Comparison of ENCODE assay signal across 15 cellular contexts in the genomic region with DNA sequence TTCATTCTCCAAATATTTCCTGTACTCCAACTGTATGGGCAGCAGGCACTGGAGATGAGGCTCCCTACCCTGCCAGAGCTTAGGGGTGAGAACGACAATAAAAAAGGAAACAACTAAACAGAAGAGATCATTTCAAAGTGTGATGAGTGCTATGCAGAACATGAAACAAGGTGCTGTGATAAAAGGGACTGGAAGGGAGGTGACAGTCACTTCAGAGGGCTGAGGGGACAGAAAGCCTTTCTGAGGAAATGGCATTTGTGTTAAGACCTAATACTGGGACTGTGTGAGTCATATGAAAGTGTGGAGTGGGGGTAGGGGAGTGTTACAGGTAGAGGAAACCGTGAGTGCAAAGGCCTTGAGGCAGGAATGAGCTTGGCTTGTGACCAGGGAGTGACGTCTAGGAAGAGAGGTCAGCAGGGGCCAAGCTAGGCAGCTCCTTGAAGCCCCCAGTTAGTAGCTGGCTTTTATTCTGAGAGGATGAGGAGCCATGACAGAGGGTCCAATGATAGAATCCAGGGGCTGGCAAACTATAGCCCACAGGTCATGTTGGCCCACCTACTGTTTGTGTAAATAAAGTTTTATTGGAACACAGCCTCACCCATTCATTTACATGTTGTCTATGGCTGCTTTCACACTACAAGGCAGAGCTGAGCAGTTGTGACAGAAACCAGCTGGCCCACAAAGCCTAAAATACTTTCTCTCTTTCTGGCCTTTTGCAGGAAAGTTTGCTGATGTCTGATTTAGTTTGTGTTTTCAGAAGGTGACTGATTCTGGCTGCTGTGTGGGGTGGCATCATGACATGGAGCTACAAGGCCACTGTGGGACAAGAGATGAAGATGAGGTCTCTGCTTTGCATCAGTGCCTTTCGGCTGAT. TPM values are rescaled to one million over a fixed set of nuclear protein-coding genes. Genes with fewer than 3 reads are reported as not detected.
A peak's percentile ranks its signal among the peaks of the same experiment; 100 is the strongest.
DNase-seq lines count a peak whose midpoint lies in the region; ATAC-seq and TF ChIP-seq lines count a peak whose summit lies in the region.
"Had no signal": no experiment of that assay in that cellular context is flagged by ENCODE, and none has a peak within 500 bp of the region (broad histone marks: within the 10 kb centered on the region; RNA-seq: fewer than 3 reads in every experiment).

No MANE protein-coding gene starts in this region.

- no peak overlapping the region for H3K23ac ChIP-seq in mesendoderm (ENCODE audit: low read length)

- DNase-seq in activated naive CD8-positive, alpha-beta T cell treated with anti-CD3 and anti-CD28 coated beads, Interleukin-2, amount 50 U/mL, for 24 hours: no peak
- no peak for DNase-seq in activated naive CD8-positive, alpha-beta T cell treated with anti-CD3 and anti-CD28 coated beads for 36 hours
- DNase-seq in mesendoderm (peak; percentile 51), upper lobe of right lung (no peak), nucleus accumbens (lab: John Stamatoyannopoulos, UW) (no peak), spleen (no peak)
- DNase-seq: activated CD4-positive, alpha-beta T cell treated with anti-CD3 and anti-CD28 coated beads, Interleukin-2, amount 10 ng/mL, durations not matched to agents 7 days and 5 days; activated naive CD4-positive, alpha-beta T cell treated with anti-CD3 and anti-CD28 coated beads, Interleukin-2, amount 10 ng/mL, durations not matched to agents 7 days and 5 days; NCI-H187 had no signal

- H3K9me3 Mint-ChIP-seq in activated naive CD8-positive, alpha-beta T cell treated with anti-CD3 and anti-CD28 coated beads, Interleukin-2, amount 50 U/mL, for 24 hours: peaks cover 9% of the 10 kb centered on the region
- H3K9me3 Mint-ChIP-seq in activated naive CD8-positive, alpha-beta T cell treated with anti-CD3 and anti-CD28 coated beads for 36 hours: peaks cover 3% of the 10 kb centered on the region

- TF ChIP-seq CTCF in upper lobe of right lung (IDR thresholded peaks at IDR 0.05): no peak
- TF ChIP-seq CTCF in spleen (IDR thresholded peaks at IDR 0.05 in 8 of 11, conservative IDR thresholded peaks at IDR 0.05 in 3 of 11): no peak

- no peaks in the 10 kb centered on the region for H3K36me3 ChIP-seq in esophagus (ENCODE audit: control insufficient read depth in 2 of 2, insufficient read depth in 2 of 2, low read length in 1 of 2)
- H3K36me3 ChIP-seq in mesendoderm (ENCODE audit: control insufficient read depth, insufficient read depth, low read length): no peaks in the 10 kb centered on the region
- H3K36me3 ChIP-seq in upper lobe of right lung: no peaks in the 10 kb centered on the region
- no peaks in the 10 kb centered on the region for H3K36me3 ChIP-seq in spleen

- H3K56ac ChIP-seq in mesendoderm (ENCODE audit: low read length): no peak overlapping the region

- H2BK5ac ChIP-seq in mesendoderm (ENCODE audit: low read length): no peak overlapping the region

- H4K8ac ChIP-seq in mesendoderm (ENCODE audit: low read depth, low read length): no peak overlapping the region

- no peak overlapping the region for H2BK15ac ChIP-seq in mesendoderm (replicated peaks; ENCODE audit: low read depth)

- H3K79me1 ChIP-seq in mesendoderm (ENCODE audit: low read length): no peaks in the 10 kb centered on the region

- H3K27ac ChIP-seq in esophagus (ENCODE audit: low read depth in 2 of 2, low read length in 1 of 2): peak overlapping the region; percentile 86 to 95
- no peak overlapping the region for H3K27ac ChIP-seq in mesendoderm (ENCODE audit: low read depth, low read length)
- H3K27ac ChIP-seq in upper lobe of right lung: peak overlapping the region; percentile 68
- H3K27ac ChIP-seq in spleen: peak overlapping the region in 3 of 8 donors; percentile 11 to 66 (median 57)

- intact Hi-C loops in upper lobe of right lung (cut with DNase I) (no loop called here), spleen (cut with DNase I; ENCODE audit: low total_unique reads) (no loop called here)

- peaks cover 18% of the 10 kb centered on the region for H3K27me3 Mint-ChIP-seq in activated naive CD8-positive, alpha-beta T cell treated with anti-CD3 and anti-CD28 coated beads, Interleukin-2, amount 50 U/mL, for 24 hours
- H3K27me3 Mint-ChIP-seq in activated naive CD8-positive, alpha-beta T cell treated with anti-CD3 and anti-CD28 coated beads for 36 hours: peaks cover 35% of the 10 kb centered on the region

- peaks cover 2% of the 10 kb centered on the region for H3K36me3 Mint-ChIP-seq in activated naive CD8-positive, alpha-beta T cell treated with anti-CD3 and anti-CD28 coated beads, Interleukin-2, amount 50 U/mL, for 24 hours (ENCODE audit: low read depth)
- peaks cover 6% of the 10 kb centered on the region for H3K36me3 Mint-ChIP-seq in activated naive CD8-positive, alpha-beta T cell treated with anti-CD3 and anti-CD28 coated beads for 36 hours

- H3K18ac ChIP-seq in mesendoderm (ENCODE audit: low read length): no peak overlapping the region

- no peak overlapping the region for H3K4me3 ChIP-seq in esophagus (ENCODE audit: low read depth in 1 of 2, low read length in 2 of 2)
- H3K4me3 ChIP-seq in mesendoderm (ENCODE audit: low read length): no peak overlapping the region
- H3K4me3 ChIP-seq in upper lobe of right lung: no peak overlapping the region
- no peak overlapping the region for H3K4me3 ChIP-seq in spleen
- H3K4me3 ChIP-seq: smooth muscle cell had no signal

- TF ChIP-seq POLR2A in spleen (IDR thresholded peaks at IDR 0.05): no peak

- 42 to 43% methylated on average over 4 of the region's 4 CpGs for WGBS in esophagus, 2 donors
- no CpG with 5 or more reads among the region's 4 CpGs for WGBS in mesendoderm (ENCODE audit: extremely low coverage, insufficient coverage, low lambda C conversion rate)
- WGBS in spleen, 5 donors: 53 to 68% (median 65%) methylated on average over 4 of the region's 4 CpGs

- no peak overlapping the region for H3K4me2 ChIP-seq in mesendoderm (ENCODE audit: low read length)
- H3K4me2 ChIP-seq: smooth muscle cell had no signal

- H4K5ac ChIP-seq in mesendoderm (ENCODE audit: low read length): no peak overlapping the region

- H3K4me1 ChIP-seq in esophagus (ENCODE audit: control insufficient read depth in 2 of 2, insufficient read depth in 2 of 2, low read length in 1 of 2): peaks cover 4 to 8% of the 10 kb centered on the region in 2 donors
- no peaks in the 10 kb centered on the region for H3K4me1 ChIP-seq in mesendoderm (ENCODE audit: control insufficient read depth, low read depth, low read length)
- H3K4me1 ChIP-seq in upper lobe of right lung: peaks cover 19% of the 10 kb centered on the region
- H3K4me1 ChIP-seq in spleen: peaks cover 0 to 18% (median 9%) of the 10 kb centered on the region in 6 donors

- no peaks in the 10 kb centered on the region for H3K79me2 ChIP-seq in mesendoderm (ENCODE audit: control insufficient read depth, insufficient read depth, low read length)

- no peak overlapping the region for H2AK5ac ChIP-seq in mesendoderm (ENCODE audit: low read length)

- no peak overlapping the region for H3K4me3 Mint-ChIP-seq in activated naive CD8-positive, alpha-beta T cell treated with anti-CD3 and anti-CD28 coated beads, Interleukin-2, amount 50 U/mL, for 24 hours
- H3K4me3 Mint-ChIP-seq in activated naive CD8-positive, alpha-beta T cell treated with anti-CD3 and anti-CD28 coated beads for 36 hours: no peak overlapping the region
- H3K4me3 Mint-ChIP-seq: activated CD4-positive, alpha-beta T cell treated with anti-CD3 and anti-CD28 coated beads, Interleukin-2, amount 10 ng/mL, durations not matched to agents 7 days and 5 days; activated naive CD4-positive, alpha-beta T cell treated with anti-CD3 and anti-CD28 coated beads, Interleukin-2, amount 10 ng/mL, durations not matched to agents 7 days and 5 days; central memory CD8-positive, alpha-beta T cell; natural killer cell treated with Interleukin-12 subunit alpha and Interleukin-12 subunit beta and Interleukin-15 and Interleukin-18, amount 100 ng/mL, for 72 hours; T-helper 1 cell treated with Interleukin-12 subunit alpha and Interleukin-12 subunit beta and Interleukin-4 antibody, amounts not matched to agents 30 μg/mL and 1 μg/mL, for 36 hours had no signal

- H3K4me1 Mint-ChIP-seq in activated naive CD8-positive, alpha-beta T cell treated with anti-CD3 and anti-CD28 coated beads, Interleukin-2, amount 50 U/mL, for 24 hours: peaks cover 7% of the 10 kb centered on the region
- peaks cover 8% of the 10 kb centered on the region for H3K4me1 Mint-ChIP-seq in activated naive CD8-positive, alpha-beta T cell treated with anti-CD3 and anti-CD28 coated beads for 36 hours
- H3K4me1 Mint-ChIP-seq: central memory CD8-positive, alpha-beta T cell had no signal

- no peak overlapping the region for H2BK120ac ChIP-seq in mesendoderm (ENCODE audit: low read depth, low read length)

- no peak overlapping the region for H3K27ac Mint-ChIP-seq in activated naive CD8-positive, alpha-beta T cell treated with anti-CD3 and anti-CD28 coated beads, Interleukin-2, amount 50 U/mL, for 24 hours
- H3K27ac Mint-ChIP-seq in activated naive CD8-positive, alpha-beta T cell treated with anti-CD3 and anti-CD28 coated beads for 36 hours: no peak overlapping the region
- H3K27ac Mint-ChIP-seq: activated CD4-positive, alpha-beta T cell treated with anti-CD3 and anti-CD28 coated beads, Interleukin-2, amount 10 ng/mL, durations not matched to agents 7 days and 5 days; activated naive CD4-positive, alpha-beta T cell treated with anti-CD3 and anti-CD28 coated beads, Interleukin-2, amount 10 ng/mL, durations not matched to agents 7 days and 5 days; natural killer cell treated with Interleukin-12 subunit alpha and Interleukin-12 subunit beta and Interleukin-15 and Interleukin-18, amount 100 ng/mL, for 72 hours; T-helper 1 cell treated with Interleukin-12 subunit alpha and Interleukin-12 subunit beta and Interleukin-4 antibody, amounts not matched to agents 30 μg/mL and 1 μg/mL, for 36 hours had no signal

- ATAC-seq in activated naive CD8-positive, alpha-beta T cell treated with anti-CD3 and anti-CD28 coated beads, Interleukin-2, amount 50 U/mL, for 24 hours: peak; percentile 66
- ATAC-seq in upper lobe of right lung (peak; percentile 32), GM21786 (IDR thresholded peaks at IDR 0.05; ENCODE audit: unreplicated experiment) (no peak)
- ATAC-seq: natural killer cell treated with Interleukin-12 subunit alpha and Interleukin-12 subunit beta and Interleukin-15 and Interleukin-18, amount 100 ng/mL, for 72 hours had no signal

- H3K9ac ChIP-seq in mesendoderm (ENCODE audit: low read length): no peak overlapping the region

- H3K9me3 ChIP-seq in esophagus (ENCODE audit: control insufficient read depth in 2 of 2, insufficient read depth in 1 of 2, low read depth in 1 of 2, low read length in 1 of 2): no peaks in the 10 kb centered on the region
- peaks cover 3% of the 10 kb centered on the region for H3K9me3 ChIP-seq in upper lobe of right lung
- peaks cover 0 to 14% (median 8%) of the 10 kb centered on the region in 8 donors for H3K9me3 ChIP-seq in spleen

- H3K4ac ChIP-seq in mesendoderm (ENCODE audit: low read depth, low read length): no peak overlapping the region

- H3K27me3 ChIP-seq in esophagus (ENCODE audit: control insufficient read depth in 1 of 2, insufficient read depth in 2 of 2, low read length in 2 of 2): no peaks in the 10 kb centered on the region
- no peaks in the 10 kb centered on the region for H3K27me3 ChIP-seq in mesendoderm (ENCODE audit: insufficient read depth, low read length, poor library complexity)
- no peaks in the 10 kb centered on the region for H3K27me3 ChIP-seq in upper lobe of right lung
- peaks cover 0 to 16% (median 0%) of the 10 kb centered on the region in 7 donors for H3K27me3 ChIP-seq in spleen (replicated peaks in 1 of 7)

RNA-seq across cellular contexts. Expression of gene LSM3, which starts 56.6 kb away (rescaled TPM):
- total RNA-seq in activated naive CD8-positive, alpha-beta T cell treated with anti-CD3 and anti-CD28 coated beads for 36 hours: 10 to 100 TPM; 26.3 to 27.2 TPM
- polyA plus RNA-seq in esophagus: 10 to 100 TPM in 1 of 2 donors, 1 to 10 TPM in 1; 5.3 to 10.8 TPM
- polyA plus RNA-seq in mesendoderm (2013, experiment 1 of 2): 50.3 TPM
- polyA plus RNA-seq in mesendoderm (2013, experiment 2 of 2): 49.8 TPM
- 8.8 TPM for total RNA-seq in upper lobe of right lung
- total RNA-seq in spleen: 10 to 100 TPM in 2 of 7 donors, 1 to 10 TPM in 5; 7.5 to 13.2 (median 9.4) TPM
- 10 to 100 TPM in 2 of 3 donors, 1 to 10 TPM in 1; 9.8 to 15.8 (median 14.4) TPM for polyA plus RNA-seq in spleen

RNA-seq across cellular contexts. Expression of gene XPC, which starts 56.8 kb away (rescaled TPM):
- 10 to 100 TPM; 19.8 to 25.4 TPM for total RNA-seq in activated naive CD8-positive, alpha-beta T cell treated with anti-CD3 and anti-CD28 coated beads for 36 hours
- polyA plus RNA-seq in esophagus (10 to 100 TPM; 12.1 to 12.6 TPM), spleen (10 to 100 TPM; 16.1 to 25.0 (median 23.2) TPM)
- polyA plus RNA-seq in mesendoderm (2013, experiment 1 of 2): 12.8 TPM
- polyA plus RNA-seq in mesendoderm (2013, experiment 2 of 2): 12.3 TPM
- total RNA-seq in upper lobe of right lung (36.1 TPM), spleen (10 to 100 TPM; 31.5 to 65.6 (median 51.3) TPM)
